Comparison of ENCODE assay signal across 1 cellular context in genomic region chr3:57164217-57164605, GRCh38.
TF ChIP-seq lines count a peak whose summit lies in the region.

No MANE protein-coding gene starts in this region.

TF ChIP-seq in GM23338, 12 proteins besides CTCF, POLR2A, EP300 and RAD21 (continued from another document):
- TF ChIP-seq ETS1 (IDR thresholded peaks at IDR 0.05) (no peak), POLR2AphosphoS5 (IDR thresholded peaks at IDR 0.05; ENCODE audit: low read depth) (no peak), EZH2phosphoT487 (IDR thresholded peaks at IDR 0.05; ENCODE audit: unreplicated experiment) (no peak), CREB1 (CRISPR knock-in tag; IDR thresholded peaks at IDR 0.05; ENCODE audit: low read depth) (no peak), EZH2 (IDR thresholded peaks at IDR 0.05; ENCODE audit: low read depth, unreplicated experiment) (no peak), STAT1 (IDR thresholded peaks at IDR 0.05; ENCODE audit: unreplicated experiment) (no peak)
TF ChIP-seq in GM23338: peak in this region for 0.
